ENCODE assay signal across 28 cellular contexts in genomic region chr5:178106086-178106485, GRCh38.
"Had no signal": no experiment of that assay in that cellular context is flagged by ENCODE, and none has a peak within 500 bp of the region (broad histone marks: within the 10 kb centered on the region; RNA-seq: fewer than 3 reads in every experiment).

No MANE protein-coding gene starts in this region.

- FAIRE-seq: astrocyte, colon, endometrium, endothelial cell of umbilical vein had no signal

- H3K4me1 ChIP-seq: foreskin keratinocyte, gastrocnemius medialis had no signal

- H3K27ac ChIP-seq: esophagus muscularis mucosa, foreskin keratinocyte, gastrocnemius medialis, heart left ventricle had no signal

- DNase-seq: activated CD4-positive, alpha-beta memory T cell treated with anti-CD3 and anti-CD28 coated beads, Interleukin-2, amount 10 ng/mL, durations not matched to agents 7 days and 5 days; activated CD4-positive, alpha-beta T cell treated with anti-CD3 and anti-CD28 coated beads for 1 hour; activated CD4-positive, alpha-beta T cell treated with anti-CD3 and anti-CD28 coated beads for 4 hours; activated CD4-positive, alpha-beta T cell treated with anti-CD3 and anti-CD28 coated beads, Interleukin-2, amount 10 ng/mL, durations not matched to agents 7 days and 5 days; activated CD4-positive, alpha-beta T cell treated with anti-CD3 and anti-CD28 coated beads, Interleukin-2, amount 50 U/mL, for 4 hours; activated CD8-positive, alpha-beta memory T cell treated with anti-CD3 and anti-CD28 coated beads, Interleukin-2, amount 50 U/mL, for 48 hours; activated gamma-delta T cell; activated naive CD4-positive, alpha-beta T cell; activated naive CD4-positive, alpha-beta T cell treated with anti-CD3 and anti-CD28 coated beads, Interleukin-2, amount 10 ng/mL, durations not matched to agents 7 days and 5 days; activated T-cell treated with anti-CD3 and anti-CD28 coated beads for 4 hours; activated T-cell treated with anti-CD3 and anti-CD28 coated beads, Interleukin-2, amount 50 U/mL, for 24 hours; activated T-cell treated with anti-CD3 and anti-CD28 coated beads, Interleukin-2, amount 50 U/mL, for 72 hours; amniotic stem cell; anterior cingulate cortex; caudate nucleus; cortex of kidney; dermis blood vessel endothelial cell; effector CD4-positive, alpha-beta T cell; gastrocnemius medialis; glutamatergic neuron; T-helper 2 cell had no signal

- H3K36me3 ChIP-seq: esophagus muscularis mucosa, gastrocnemius medialis, heart left ventricle had no signal

- H3K27me3 ChIP-seq: foreskin keratinocyte, heart left ventricle had no signal

- ATAC-seq: activated T-cell treated with anti-CD3 and anti-CD28 coated beads, Interleukin-2, amount 50 U/mL, for 72 hours; gastrocnemius medialis had no signal

- H3K9me3 ChIP-seq: esophagus muscularis mucosa, gastrocnemius medialis, heart left ventricle had no signal

- H3K4me3 ChIP-seq: esophagus muscularis mucosa, gastrocnemius medialis, heart left ventricle had no signal
